In genomic region chr14:101878222-101879211, GRCh38 we compare ENCODE assay signal across 10 cellular contexts.
DNase-seq lines count a peak whose midpoint lies in the region; ATAC-seq and TF ChIP-seq lines count a peak whose summit lies in the region.
"Had no signal": no experiment of that assay in that cellular context is flagged by ENCODE, and none has a peak within 500 bp of the region (broad histone marks: within the 10 kb centered on the region; RNA-seq: fewer than 3 reads in every experiment).

No MANE protein-coding gene starts in this region.

- H3K9me3 Mint-ChIP-seq in activated naive CD4-positive, alpha-beta T cell treated with anti-CD3 and anti-CD28 coated beads, Interleukin-2, amount 50 U/mL, for 24 hours: no peaks in the 10 kb centered on the region
- H3K9me3 Mint-ChIP-seq in naive thymus-derived CD8-positive, alpha-beta T cell: no peaks in the 10 kb centered on the region

- peak overlapping the region; percentile 42 for H3K4me3 Mint-ChIP-seq in activated naive CD4-positive, alpha-beta T cell treated with anti-CD3 and anti-CD28 coated beads, Interleukin-2, amount 50 U/mL, for 24 hours
- H3K4me3 Mint-ChIP-seq in naive thymus-derived CD8-positive, alpha-beta T cell: peak overlapping the region in 6 of 10 donors; percentile 33 to 70 (median 54)

- peak overlapping the region; percentile 88 for H3K27ac Mint-ChIP-seq in activated naive CD4-positive, alpha-beta T cell treated with anti-CD3 and anti-CD28 coated beads, Interleukin-2, amount 50 U/mL, for 24 hours
- H3K27ac Mint-ChIP-seq in naive thymus-derived CD8-positive, alpha-beta T cell: peak overlapping the region; percentile 62 to 94 (median 86)

- H3K27ac ChIP-seq in KOPT-K1 (ENCODE audit: low read depth, low read length, poor library complexity, severe bottlenecking): peak overlapping the region; percentile 67
- H3K27ac ChIP-seq: RWPE1 had no signal

- no peaks in the 10 kb centered on the region for H3K27me3 Mint-ChIP-seq in activated naive CD4-positive, alpha-beta T cell treated with anti-CD3 and anti-CD28 coated beads, Interleukin-2, amount 50 U/mL, for 24 hours
- H3K27me3 Mint-ChIP-seq in naive thymus-derived CD8-positive, alpha-beta T cell: no peaks in the 10 kb centered on the region

- TF ChIP-seq CTCF in GM06990 (IDR thresholded peaks at IDR 0.05; ENCODE audit: insufficient read depth, low read length, poor library complexity, severe bottlenecking): no peak

- H3K27me3 ChIP-seq in GM06990 (replicated peaks; ENCODE audit: control insufficient read depth, insufficient read depth, low read length): no peaks in the 10 kb centered on the region

- H3K36me3 Mint-ChIP-seq in activated naive CD4-positive, alpha-beta T cell treated with anti-CD3 and anti-CD28 coated beads, Interleukin-2, amount 50 U/mL, for 24 hours: peaks cover 6% of the 10 kb centered on the region
- H3K36me3 Mint-ChIP-seq in naive thymus-derived CD8-positive, alpha-beta T cell: peaks cover 0 to 54% (median 6%) of the 10 kb centered on the region in 3 donors

- H3K9me3 ChIP-seq in KOPT-K1 (ENCODE audit: insufficient read depth, low read length, poor library complexity, severe bottlenecking): no peaks in the 10 kb centered on the region

- peaks cover 74% of the 10 kb centered on the region for H3K4me1 Mint-ChIP-seq in activated naive CD4-positive, alpha-beta T cell treated with anti-CD3 and anti-CD28 coated beads, Interleukin-2, amount 50 U/mL, for 24 hours
- peaks cover 36 to 78% (median 68%) of the 10 kb centered on the region in 4 donors for H3K4me1 Mint-ChIP-seq in naive thymus-derived CD8-positive, alpha-beta T cell

- DNase-seq in GM06990 (ENCODE audit: extremely low read depth, insufficient read length) (peak; percentile 57), NCI-H526 (lab: John Stamatoyannopoulos, UW) (no peak), SKM-1 (lab: John Stamatoyannopoulos, UW; ENCODE audit: unreplicated experiment) (no peak), superior temporal gyrus (ENCODE audit: extremely low spot score) (no peak)
- peak in 1 of 10 donors; percentile 24 for DNase-seq in naive thymus-derived CD8-positive, alpha-beta T cell
- DNase-seq: NCI-H1092 had no signal

- ATAC-seq in naive thymus-derived CD8-positive, alpha-beta T cell: no peak
- ATAC-seq in GM18873 (IDR thresholded peaks at IDR 0.05; ENCODE audit: low FRiP score, unreplicated experiment): no peak

- no peak overlapping the region for H3K4me3 ChIP-seq in GM06990 (replicated peaks; ENCODE audit: low read depth, low read length)

- POLR2A ChIA-PET in naive thymus-derived CD8-positive, alpha-beta T cell (lab: Charles Lee): interaction anchor here (0.5 kb wide), 1 partner anchor 35 kb away, joined by 3 read pairs; no protein-coding TSS in a partner anchor

- H3K36me3 ChIP-seq in GM06990 (ENCODE audit: control insufficient read depth, insufficient read depth, low read length) (peaks cover 14% of the 10 kb centered on the region), KOPT-K1 (ENCODE audit: insufficient read depth, low read length) (peaks cover 39% of the 10 kb centered on the region)
